ENCODE assay signal across 1 cellular context in genomic region chr22:37955825-37956397, GRCh38.
TF ChIP-seq lines count a peak whose summit lies in the region.
"Not testable (repeated sequence)": the region's sequence is repeated elsewhere in the genome, so short reads cannot be mapped to it uniquely, and the experiment has no call there.

No MANE protein-coding gene starts in this region.

TF ChIP-seq in HepG2, 621 proteins besides CTCF, POLR2A, EP300 and RAD21 (continued from another document and continues in another):
- TF ChIP-seq, protein P1, sequence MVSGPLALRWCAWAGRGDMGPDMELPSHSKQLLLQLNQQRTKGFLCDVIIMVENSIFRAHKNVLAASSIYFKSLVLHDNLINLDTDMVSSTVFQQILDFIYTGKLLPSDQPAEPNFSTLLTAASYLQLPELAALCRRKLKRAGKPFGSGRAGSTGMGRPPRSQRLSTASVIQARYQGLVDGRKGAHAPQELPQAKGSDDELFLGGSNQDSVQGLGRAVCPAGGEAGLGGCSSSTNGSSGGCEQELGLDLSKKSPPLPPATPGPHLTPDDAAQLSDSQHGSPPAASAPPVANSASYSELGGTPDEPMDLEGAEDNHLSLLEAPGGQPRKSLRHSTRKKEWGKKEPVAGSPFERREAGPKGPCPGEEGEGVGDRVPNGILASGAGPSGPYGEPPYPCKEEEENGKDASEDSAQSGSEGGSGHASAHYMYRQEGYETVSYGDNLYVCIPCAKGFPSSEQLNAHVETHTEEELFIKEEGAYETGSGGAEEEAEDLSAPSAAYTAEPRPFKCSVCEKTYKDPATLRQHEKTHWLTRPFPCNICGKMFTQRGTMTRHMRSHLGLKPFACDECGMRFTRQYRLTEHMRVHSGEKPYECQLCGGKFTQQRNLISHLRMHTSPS (CRISPR knock-in tag; IDR thresholded peaks at IDR 0.05; ENCODE audit: low read depth) = 0 out of 2 replicates have a peak, but pooled peaks have one; percentile 24
- TF ChIP-seq FOXA1 (IDR thresholded peaks at IDR 0.05) = peak; percentile 61
- TF ChIP-seq FOXA1 (CRISPR knock-in tag; IDR thresholded peaks at IDR 0.05); SOX6 (IDR thresholded peaks at IDR 0.05); HNF4G (IDR thresholded peaks at IDR 0.05; ENCODE audit: borderline replicate concordance, low read depth, low read length); LCORL (IDR thresholded peaks at IDR 0.05); CREM (CRISPR knock-in tag; IDR thresholded peaks at IDR 0.05): not testable (repeated sequence)
- TF ChIP-seq ZMYM2 (CRISPR knock-in tag; IDR thresholded peaks at IDR 0.05) = 0 out of 2 replicates have a peak, but pooled peaks have one; percentile 7
- peak; percentile 11; the same call in 1 of the 2 replicates for TF ChIP-seq RXRB (CRISPR knock-in tag; IDR thresholded peaks at IDR 0.05; ENCODE audit: borderline replicate concordance)
- TF ChIP-seq ZMYM3 (CRISPR knock-in tag; IDR thresholded peaks at IDR 0.05) = peak; percentile 34; the same call in 1 of the 2 replicates
- TF ChIP-seq PAXIP1 (CRISPR knock-in tag; conservative IDR thresholded peaks at IDR 0.05) = peak; percentile 76
- peak; percentile 63 for TF ChIP-seq SOX6 (CRISPR knock-in tag; IDR thresholded peaks at IDR 0.05)
- TF ChIP-seq HNF4G (CRISPR knock-in tag; IDR thresholded peaks at IDR 0.05; ENCODE audit: borderline replicate concordance, low read depth) = peak; percentile 29; the same call in 1 of the 2 replicates
- TF ChIP-seq LCORL (CRISPR knock-in tag; IDR thresholded peaks at IDR 0.05) = peak; percentile 48; the same call in 1 of the 2 replicates
- TF ChIP-seq, protein P2, sequence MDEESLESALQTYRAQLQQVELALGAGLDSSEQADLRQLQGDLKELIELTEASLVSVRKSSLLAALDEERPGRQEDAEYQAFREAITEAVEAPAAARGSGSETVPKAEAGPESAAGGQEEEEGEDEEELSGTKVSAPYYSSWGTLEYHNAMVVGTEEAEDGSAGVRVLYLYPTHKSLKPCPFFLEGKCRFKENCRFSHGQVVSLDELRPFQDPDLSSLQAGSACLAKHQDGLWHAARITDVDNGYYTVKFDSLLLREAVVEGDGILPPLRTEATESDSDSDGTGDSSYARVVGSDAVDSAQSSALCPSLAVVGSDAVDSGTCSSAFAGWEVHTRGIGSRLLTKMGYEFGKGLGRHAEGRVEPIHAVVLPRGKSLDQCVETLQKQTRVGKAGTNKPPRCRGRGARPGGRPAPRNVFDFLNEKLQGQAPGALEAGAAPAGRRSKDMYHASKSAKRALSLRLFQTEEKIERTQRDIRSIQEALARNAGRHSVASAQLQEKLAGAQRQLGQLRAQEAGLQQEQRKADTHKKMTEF (CRISPR knock-in tag; IDR thresholded peaks at IDR 0.05) = peak; percentile 28; the same call in 1 of the 2 replicates
- TF ChIP-seq ZNF362 (CRISPR knock-in tag; IDR thresholded peaks at IDR 0.05; ENCODE audit: borderline replicate concordance) = peak; percentile 82; the same call in 1 of the 2 replicates
- TF ChIP-seq, protein P3, sequence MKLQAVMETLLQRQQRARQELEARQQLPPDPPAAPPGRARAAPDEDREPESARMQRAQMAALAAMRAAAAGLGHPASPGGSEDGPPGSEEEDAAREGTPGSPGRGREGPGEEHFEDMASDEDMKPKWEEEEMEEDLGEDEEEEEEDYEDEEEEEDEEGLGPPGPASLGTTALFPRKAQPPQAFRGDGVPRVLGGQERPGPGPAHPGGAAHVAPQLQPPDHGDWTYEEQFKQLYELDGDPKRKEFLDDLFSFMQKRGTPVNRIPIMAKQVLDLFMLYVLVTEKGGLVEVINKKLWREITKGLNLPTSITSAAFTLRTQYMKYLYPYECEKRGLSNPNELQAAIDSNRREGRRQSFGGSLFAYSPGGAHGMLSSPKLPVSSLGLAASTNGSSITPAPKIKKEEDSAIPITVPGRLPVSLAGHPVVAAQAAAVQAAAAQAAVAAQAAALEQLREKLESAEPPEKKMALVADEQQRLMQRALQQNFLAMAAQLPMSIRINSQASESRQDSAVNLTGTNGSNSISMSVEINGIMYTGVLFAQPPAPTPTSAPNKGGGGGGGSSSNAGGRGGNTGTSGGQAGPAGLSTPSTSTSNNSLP (IDR thresholded peaks at IDR 0.05; ENCODE audit: low read depth, low read length) = 0 out of 2 replicates have a peak, but pooled peaks have one; percentile 28
- peak; percentile 47; the same call in 1 of the 2 replicates for TF ChIP-seq TCF7 (IDR thresholded peaks at IDR 0.05; ENCODE audit: low read depth)
- TF ChIP-seq, protein P4, sequence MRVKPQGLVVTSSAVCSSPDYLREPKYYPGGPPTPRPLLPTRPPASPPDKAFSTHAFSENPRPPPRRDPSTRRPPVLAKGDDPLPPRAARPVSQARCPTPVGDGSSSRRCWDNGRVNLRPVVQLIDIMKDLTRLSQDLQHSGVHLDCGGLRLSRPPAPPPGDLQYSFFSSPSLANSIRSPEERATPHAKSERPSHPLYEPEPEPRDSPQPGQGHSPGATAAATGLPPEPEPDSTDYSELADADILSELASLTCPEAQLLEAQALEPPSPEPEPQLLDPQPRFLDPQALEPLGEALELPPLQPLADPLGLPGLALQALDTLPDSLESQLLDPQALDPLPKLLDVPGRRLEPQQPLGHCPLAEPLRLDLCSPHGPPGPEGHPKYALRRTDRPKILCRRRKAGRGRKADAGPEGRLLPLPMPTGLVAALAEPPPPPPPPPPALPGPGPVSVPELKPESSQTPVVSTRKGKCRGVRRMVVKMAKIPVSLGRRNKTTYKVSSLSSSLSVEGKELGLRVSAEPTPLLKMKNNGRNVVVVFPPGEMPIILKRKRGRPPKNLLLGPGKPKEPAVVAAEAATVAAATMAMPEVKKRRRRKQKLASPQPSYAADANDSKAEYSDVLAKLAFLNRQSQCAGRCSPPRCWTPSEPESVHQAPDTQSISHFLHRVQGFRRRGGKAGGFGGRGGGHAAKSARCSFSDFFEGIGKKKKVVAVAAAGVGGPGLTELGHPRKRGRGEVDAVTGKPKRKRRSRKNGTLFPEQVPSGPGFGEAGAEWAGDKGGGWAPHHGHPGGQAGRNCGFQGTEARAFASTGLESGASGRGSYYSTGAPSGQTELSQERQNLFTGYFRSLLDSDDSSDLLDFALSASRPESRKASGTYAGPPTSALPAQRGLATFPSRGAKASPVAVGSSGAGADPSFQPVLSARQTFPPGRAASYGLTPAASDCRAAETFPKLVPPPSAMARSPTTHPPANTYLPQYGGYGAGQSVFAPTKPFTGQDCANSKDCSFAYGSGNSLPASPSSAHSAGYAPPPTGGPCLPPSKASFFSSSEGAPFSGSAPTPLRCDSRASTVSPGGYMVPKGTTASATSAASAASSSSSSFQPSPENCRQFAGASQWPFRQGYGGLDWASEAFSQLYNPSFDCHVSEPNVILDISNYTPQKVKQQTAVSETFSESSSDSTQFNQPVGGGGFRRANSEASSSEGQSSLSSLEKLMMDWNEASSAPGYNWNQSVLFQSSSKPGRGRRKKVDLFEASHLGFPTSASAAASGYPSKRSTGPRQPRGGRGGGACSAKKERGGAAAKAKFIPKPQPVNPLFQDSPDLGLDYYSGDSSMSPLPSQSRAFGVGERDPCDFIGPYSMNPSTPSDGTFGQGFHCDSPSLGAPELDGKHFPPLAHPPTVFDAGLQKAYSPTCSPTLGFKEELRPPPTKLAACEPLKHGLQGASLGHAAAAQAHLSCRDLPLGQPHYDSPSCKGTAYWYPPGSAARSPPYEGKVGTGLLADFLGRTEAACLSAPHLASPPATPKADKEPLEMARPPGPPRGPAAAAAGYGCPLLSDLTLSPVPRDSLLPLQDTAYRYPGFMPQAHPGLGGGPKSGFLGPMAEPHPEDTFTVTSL (CRISPR knock-in tag; IDR thresholded peaks at IDR 0.05; ENCODE audit: borderline replicate concordance) = 0 out of 2 replicates have a peak, but pooled peaks have one; percentile 42
- peak; percentile 47; the same call in 1 of the 2 replicates for TF ChIP-seq PHF21A (CRISPR knock-in tag; IDR thresholded peaks at IDR 0.05)
- TF ChIP-seq CREM (IDR thresholded peaks at IDR 0.05) = peak; percentile 46; the same call in 1 of the 2 replicates
- TF ChIP-seq ZNF205 (CRISPR knock-in tag; IDR thresholded peaks at IDR 0.05) = peak; percentile 100
- TF ChIP-seq HDAC1 (CRISPR knock-in tag; IDR thresholded peaks at IDR 0.05) = peak; percentile 46
- 0 out of 4 replicates have a peak, but pooled peaks of 1 of the 2 experiments have one; percentile 37 for TF ChIP-seq ATF4 (CRISPR knock-in tag; IDR thresholded peaks at IDR 0.05)
- TF ChIP-seq NR2F1 (CRISPR knock-in tag; IDR thresholded peaks at IDR 0.05) = peak in 1 of 2 experiments; percentile 41; a peak in 1 of 4 replicates
- TF ChIP-seq FOXP4 (CRISPR knock-in tag; IDR thresholded peaks at IDR 0.05) = peak; percentile 75
- peak; percentile 69 for TF ChIP-seq FOXA3 (CRISPR knock-in tag; IDR thresholded peaks at IDR 0.05)
- TF ChIP-seq MIXL1 (CRISPR knock-in tag; IDR thresholded peaks at IDR 0.05) = 0 out of 2 replicates have a peak, but pooled peaks have one; percentile 33
- 0 out of 2 replicates have a peak, but pooled peaks have one; percentile 24 for TF ChIP-seq ZNF503 (CRISPR knock-in tag; IDR thresholded peaks at IDR 0.05)
- peak; percentile 66 for TF ChIP-seq RARA (CRISPR knock-in tag; IDR thresholded peaks at IDR 0.05)
- peak; percentile 65 for TF ChIP-seq SAP130 (CRISPR knock-in tag; IDR thresholded peaks at IDR 0.05; ENCODE audit: low read depth)
- TF ChIP-seq GFI1 (CRISPR knock-in tag; IDR thresholded peaks at IDR 0.05; ENCODE audit: borderline replicate concordance) = peak; percentile 52; the same call in 1 of the 2 replicates
